ENCODE assay signal across 1 cellular context in the genomic region with DNA sequence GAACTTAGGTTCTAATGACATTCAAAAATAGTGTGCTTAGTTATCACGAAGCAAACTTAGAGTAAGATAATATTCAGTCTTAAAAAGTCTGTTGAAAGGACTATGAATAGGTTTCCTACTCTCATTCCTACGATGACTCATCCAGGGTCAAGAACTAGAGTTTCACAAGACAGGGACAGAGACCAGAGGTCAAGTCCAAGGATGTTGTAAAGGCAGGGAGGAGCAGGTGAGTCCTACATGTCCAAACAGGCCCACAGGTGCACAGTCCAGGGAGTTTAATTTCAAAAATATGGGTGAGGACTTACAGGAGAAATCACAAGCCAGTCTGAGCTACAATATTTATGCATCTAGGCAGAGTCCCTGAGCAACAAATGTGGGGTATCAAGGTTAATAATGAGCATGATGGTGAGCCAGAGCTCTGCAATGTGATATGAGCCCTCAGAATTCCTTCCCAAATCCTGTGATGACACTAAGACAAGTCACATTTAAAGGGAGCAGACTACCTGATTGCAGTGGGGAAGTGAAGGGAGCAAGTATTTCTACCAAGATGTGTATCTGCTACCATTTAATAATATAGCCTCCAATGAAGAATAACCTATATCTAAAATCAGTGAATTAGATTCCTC.
TF ChIP-seq lines count a peak whose summit lies in the region.

No MANE protein-coding gene starts in this region.

TF ChIP-seq in HCT116, 20 proteins besides CTCF, POLR2A, EP300 and RAD21:
- TF ChIP-seq ELF1 (IDR thresholded peaks at IDR 0.05; ENCODE audit: borderline replicate concordance, low read depth) (no peak), EZH2 (IDR thresholded peaks at IDR 0.05) (no peak), SRF (IDR thresholded peaks at IDR 0.05; ENCODE audit: low read depth) (no peak), EZH2phosphoT487 (IDR thresholded peaks at IDR 0.05; ENCODE audit: borderline replicate concordance) (no peak), TCF7L2 (IDR thresholded peaks at IDR 0.05; ENCODE audit: borderline replicate concordance, extremely low read depth, insufficient read depth, insufficient read length) (no peak), CEBPB (IDR thresholded peaks at IDR 0.05; ENCODE audit: low read depth) (no peak), JUND (IDR thresholded peaks at IDR 0.05) (no peak)
